9 cellular contexts compared by ENCODE assay signal in the genomic region with DNA sequence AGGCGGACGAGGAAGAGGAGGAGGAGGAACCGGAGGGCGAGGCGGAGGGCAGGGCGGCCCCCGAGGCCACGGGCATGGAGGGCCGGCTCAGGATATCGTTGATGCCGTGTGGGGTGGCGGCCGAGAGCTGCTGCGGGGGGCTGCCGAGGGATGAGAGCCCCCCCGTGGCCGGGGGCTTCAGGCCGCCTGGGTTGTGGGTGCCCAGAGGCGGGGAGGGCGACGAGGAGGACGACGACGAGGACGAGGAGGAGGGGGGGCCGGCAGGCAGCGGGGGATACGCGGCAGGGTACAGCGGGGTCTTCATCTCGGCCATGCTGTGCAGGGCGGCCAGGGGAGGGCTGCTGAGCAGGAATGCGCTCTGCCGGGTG. TPM values are rescaled to one million over a fixed set of nuclear protein-coding genes. Genes with fewer than 3 reads are reported as not detected.
DNase-seq lines count a peak whose midpoint lies in the region; ATAC-seq and TF ChIP-seq lines count a peak whose summit lies in the region.
"Had no signal": no experiment of that assay in that cellular context is flagged by ENCODE, and none has a peak within 500 bp of the region (broad histone marks: within the 10 kb centered on the region; RNA-seq: fewer than 3 reads in every experiment).

No MANE protein-coding gene starts in this region.

- H3K4me3 Mint-ChIP-seq in H9 (peak overlapping the region; percentile 72 to 83), WTC11 (peak overlapping the region; percentile 82)

- CTCF ChIA-PET in WTC11 (lab: Charles Lee): interaction anchor here (9.8 kb wide), 1 partner anchor 16 kb away, joined by 242 read pairs; no protein-coding TSS in a partner anchor

- H2BK120ac ChIP-seq in H9 (ENCODE audit: low read depth, low read length, poor library complexity, severe bottlenecking): no peak overlapping the region

- H3K4me1 Mint-ChIP-seq in H9 (peaks cover 52 to 69% of the 10 kb centered on the region in 2 experiments), WTC11 (peaks cover 69% of the 10 kb centered on the region)

- peak overlapping the region; percentile 47 for H3K4me2 ChIP-seq in H9 (ENCODE audit: insufficient read depth, insufficient read length, low read length)
- H3K4me2 ChIP-seq in skeletal muscle satellite cell (ENCODE audit: low read length): peak overlapping the region; percentile 98

- H4K20me1 ChIP-seq in H9 (ENCODE audit: control insufficient read depth, insufficient read depth, insufficient read length): peaks cover 3% of the 10 kb centered on the region

- H3K4me1 ChIP-seq in H9 (ENCODE audit: insufficient read depth, low read length) (no peaks in the 10 kb centered on the region; the same call in 1 of the 2 replicates), skeletal muscle satellite cell (ENCODE audit: control insufficient read depth, insufficient read depth, low read length) (peaks cover 25% of the 10 kb centered on the region)

- no CpG with 5 or more reads among the region's 34 CpGs for WGBS in H9 (ENCODE audit: extremely low coverage, insufficient read length, low lambda C conversion rate)

- H3K9me3 Mint-ChIP-seq in H9 (peaks cover 0 to 3% of the 10 kb centered on the region in 2 experiments; a peak in 1 of 5 replicates), WTC11 (no peaks in the 10 kb centered on the region)

- ATAC-seq in WTC11: no peak
- ATAC-seq in HG02798 (IDR thresholded peaks at IDR 0.05; ENCODE audit: poor library complexity, unreplicated experiment): no peak

- no peak overlapping the region for H4K91ac ChIP-seq in H9 (ENCODE audit: insufficient read length, low read depth, low read length)

- no peak overlapping the region; the same call in 1 of the 2 replicates for H3K14ac ChIP-seq in H9 (ENCODE audit: insufficient read depth, low read length)

- H3K79me1 ChIP-seq in H9 (ENCODE audit: insufficient read depth, low read depth, low read length, poor library complexity, severe bottlenecking): no peaks in the 10 kb centered on the region

- H2BK20ac ChIP-seq in H9 (ENCODE audit: low read depth, low read length, poor library complexity, severe bottlenecking): no peak overlapping the region

- peak; percentile 51 for DNase-seq in H9
- peak; percentile 15 for DNase-seq in WTC11 (ENCODE audit: low spot score)
- no peak for DNase-seq in iPS-NIHi7 (ENCODE audit: extremely low spot score)
- DNase-seq in activated CD4-positive, alpha-beta T cell treated with anti-CD3 and anti-CD28 coated beads, Interleukin-2, amount 50 U/mL, for 1 hour: no peak
- DNase-seq in DMS79 treated with DMSO at 0.1 percent for 48 hours (lab: John Stamatoyannopoulos, UW): no peak
- DNase-seq: stimulated activated CD8-positive, alpha-beta memory T cell treated with anti-CD3 and anti-CD28 coated beads, Interleukin-4, amount 100 ng/mL, for 48 hours had no signal

- peaks cover 98% of the 10 kb centered on the region for H3K27me3 Mint-ChIP-seq in H9 (ENCODE audit: low read depth)
- peaks cover 99% of the 10 kb centered on the region for H3K27me3 Mint-ChIP-seq in WTC11 (ENCODE audit: low read depth)

- H3K27ac Mint-ChIP-seq in H9 (no peak overlapping the region), WTC11 (no peak overlapping the region)

- no peak overlapping the region for H2AFZ ChIP-seq in H9 (ENCODE audit: low read length)

- no peaks in the 10 kb centered on the region for H3K79me2 ChIP-seq in H9 (ENCODE audit: insufficient read depth, low read length)

- no peaks in the 10 kb centered on the region for H3K36me3 ChIP-seq in skeletal muscle satellite cell (ENCODE audit: insufficient read depth, low read length)

- H2BK5ac ChIP-seq in H9 (ENCODE audit: insufficient read length, low read length): no peak overlapping the region

- H3K36me3 Mint-ChIP-seq in H9 (ENCODE audit: insufficient read depth in 1 of 3, low read depth in 3 of 3): no peaks in the 10 kb centered on the region; a peak in 1 of 7 replicates
- no peaks in the 10 kb centered on the region for H3K36me3 Mint-ChIP-seq in WTC11

- no peak overlapping the region for H2AK5ac ChIP-seq in H9 (ENCODE audit: insufficient read length, low read length)

- no peak for TF ChIP-seq CTCF in H9 (conservative IDR thresholded peaks at IDR 0.05)
- TF ChIP-seq CTCF in WTC11 (IDR thresholded peaks at IDR 0.05): no peak

- H3K4ac ChIP-seq in H9 (ENCODE audit: low read depth, low read length): no peak overlapping the region

- no peak overlapping the region for H3K27ac ChIP-seq in H9 (ENCODE audit: insufficient read length, low read depth, low read length)

- POLR2A ChIA-PET in WTC11 (lab: Charles Lee): no interaction called here

- H2BK15ac ChIP-seq in H9 (ENCODE audit: low read depth, low read length): no peak overlapping the region

- no peak overlapping the region for H3K18ac ChIP-seq in H9 (ENCODE audit: insufficient read length, low read depth, low read length)

- peak overlapping the region; percentile 24 for H3K4me3 ChIP-seq in iPS-11a (ENCODE audit: low read depth, low read length)
- peak overlapping the region; percentile 82 for H3K4me3 ChIP-seq in skeletal muscle satellite cell (ENCODE audit: low read length)

- no peak overlapping the region for H3T11ph ChIP-seq in H9 (ENCODE audit: low read length)

- no peak overlapping the region for H4K5ac ChIP-seq in H9 (ENCODE audit: insufficient read length, low read depth, low read length)

- H2BK12ac ChIP-seq in H9 (ENCODE audit: insufficient read length, low read depth, low read length): no peak overlapping the region

- H3K27me3 ChIP-seq in H9 (ENCODE audit: insufficient read depth, low read length): peaks cover 82% of the 10 kb centered on the region
- H3K27me3 ChIP-seq in skeletal muscle satellite cell (ENCODE audit: control insufficient read depth, insufficient read depth, low read length): peaks cover 32% of the 10 kb centered on the region

- no peak overlapping the region for H3K9ac ChIP-seq in H9 (ENCODE audit: extremely low read depth, insufficient read length, low read length)
- H3K9ac ChIP-seq in skeletal muscle satellite cell (ENCODE audit: low read depth, low read length): peak overlapping the region; percentile 74

- no peak overlapping the region for H4K8ac ChIP-seq in H9 (replicated peaks; ENCODE audit: insufficient read length, low read depth, low read length)

- H3K23ac ChIP-seq in H9 (ENCODE audit: insufficient read length, low read depth, low read length): no peak overlapping the region

- no peaks in the 10 kb centered on the region for H3K9me3 ChIP-seq in H9 (ENCODE audit: control insufficient read depth, low read depth, low read length)
- H3K9me3 ChIP-seq in skeletal muscle satellite cell (replicated peaks; ENCODE audit: low read length): no peaks in the 10 kb centered on the region

- no peak overlapping the region for H3K56ac ChIP-seq in H9 (ENCODE audit: insufficient read length, low read depth, low read length)

- H3K23me2 ChIP-seq in H9 (ENCODE audit: insufficient read length, low read depth, low read length, poor library complexity, severe bottlenecking): peaks cover 24% of the 10 kb centered on the region

TF ChIP-seq in WTC11, 78 proteins besides CTCF, POLR2A, EP300 and RAD21 (continues in another document):
- TF ChIP-seq ZBTB21 (CRISPR knock-in tag; IDR thresholded peaks at IDR 0.05; ENCODE audit: borderline replicate concordance): no peak
- TF ChIP-seq CREM (CRISPR knock-in tag; IDR thresholded peaks at IDR 0.05): no peak
- no peak for TF ChIP-seq ZNF232 (CRISPR knock-in tag; IDR thresholded peaks at IDR 0.05)
- TF ChIP-seq, protein P1, sequence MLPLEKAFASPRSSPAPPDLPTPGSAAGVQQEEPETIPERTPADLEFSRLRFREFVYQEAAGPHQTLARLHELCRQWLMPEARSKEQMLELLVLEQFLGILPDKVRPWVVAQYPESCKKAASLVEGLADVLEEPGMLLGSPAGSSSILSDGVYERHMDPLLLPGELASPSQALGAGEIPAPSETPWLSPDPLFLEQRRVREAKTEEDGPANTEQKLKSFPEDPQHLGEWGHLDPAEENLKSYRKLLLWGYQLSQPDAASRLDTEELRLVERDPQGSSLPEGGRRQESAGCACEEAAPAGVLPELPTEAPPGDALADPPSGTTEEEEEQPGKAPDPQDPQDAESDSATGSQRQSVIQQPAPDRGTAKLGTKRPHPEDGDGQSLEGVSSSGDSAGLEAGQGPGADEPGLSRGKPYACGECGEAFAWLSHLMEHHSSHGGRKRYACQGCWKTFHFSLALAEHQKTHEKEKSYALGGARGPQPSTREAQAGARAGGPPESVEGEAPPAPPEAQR (CRISPR knock-in tag; IDR thresholded peaks at IDR 0.05): no peak
- no peak for TF ChIP-seq HMGA2 (CRISPR knock-in tag; IDR thresholded peaks at IDR 0.05)
- no peak for TF ChIP-seq CREB1 (CRISPR knock-in tag; IDR thresholded peaks at IDR 0.05)
- TF ChIP-seq EMX1 (CRISPR knock-in tag; IDR thresholded peaks at IDR 0.05): no peak
- no peak for TF ChIP-seq TEAD4 (CRISPR knock-in tag; IDR thresholded peaks at IDR 0.05)
- TF ChIP-seq GABPB1 (CRISPR knock-in tag; IDR thresholded peaks at IDR 0.05): no peak
- TF ChIP-seq NFYB (CRISPR knock-in tag; conservative IDR thresholded peaks at IDR 0.05; ENCODE audit: low read depth): no peak
- TF ChIP-seq FOXJ3 (CRISPR knock-in tag; IDR thresholded peaks at IDR 0.05; ENCODE audit: borderline replicate concordance): no peak
- no peak for TF ChIP-seq ZNF317 (CRISPR knock-in tag; IDR thresholded peaks at IDR 0.05; ENCODE audit: borderline replicate concordance, low read depth)
- TF ChIP-seq, protein P2, sequence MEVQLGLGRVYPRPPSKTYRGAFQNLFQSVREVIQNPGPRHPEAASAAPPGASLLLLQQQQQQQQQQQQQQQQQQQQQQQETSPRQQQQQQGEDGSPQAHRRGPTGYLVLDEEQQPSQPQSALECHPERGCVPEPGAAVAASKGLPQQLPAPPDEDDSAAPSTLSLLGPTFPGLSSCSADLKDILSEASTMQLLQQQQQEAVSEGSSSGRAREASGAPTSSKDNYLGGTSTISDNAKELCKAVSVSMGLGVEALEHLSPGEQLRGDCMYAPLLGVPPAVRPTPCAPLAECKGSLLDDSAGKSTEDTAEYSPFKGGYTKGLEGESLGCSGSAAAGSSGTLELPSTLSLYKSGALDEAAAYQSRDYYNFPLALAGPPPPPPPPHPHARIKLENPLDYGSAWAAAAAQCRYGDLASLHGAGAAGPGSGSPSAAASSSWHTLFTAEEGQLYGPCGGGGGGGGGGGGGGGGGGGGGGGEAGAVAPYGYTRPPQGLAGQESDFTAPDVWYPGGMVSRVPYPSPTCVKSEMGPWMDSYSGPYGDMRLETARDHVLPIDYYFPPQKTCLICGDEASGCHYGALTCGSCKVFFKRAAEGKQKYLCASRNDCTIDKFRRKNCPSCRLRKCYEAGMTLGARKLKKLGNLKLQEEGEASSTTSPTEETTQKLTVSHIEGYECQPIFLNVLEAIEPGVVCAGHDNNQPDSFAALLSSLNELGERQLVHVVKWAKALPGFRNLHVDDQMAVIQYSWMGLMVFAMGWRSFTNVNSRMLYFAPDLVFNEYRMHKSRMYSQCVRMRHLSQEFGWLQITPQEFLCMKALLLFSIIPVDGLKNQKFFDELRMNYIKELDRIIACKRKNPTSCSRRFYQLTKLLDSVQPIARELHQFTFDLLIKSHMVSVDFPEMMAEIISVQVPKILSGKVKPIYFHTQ (CRISPR knock-in tag; IDR thresholded peaks at IDR 0.05): no peak

RNA-seq across cellular contexts. Expression of a gene that starts 1.3 kb away (rescaled TPM):
- total RNA-seq in H9 (2021) (0.09 TPM in 1 of 2 replicates, not detected in the other), WTC11 (2021) (0.09 to 0.14 TPM (median 0.09 TPM) in 3 replicates)
- 0.22 TPM in 1 of 2 replicates, not detected in the other for total RNA-seq in skeletal muscle satellite cell (2012; rRNA removed)

Comparison
In these comparisons a context has a peak if more than half of its experiments do, and no peak if none do; other contexts are left out.
1. DNase-seq: peak in H9 (single experiment) and WTC11 (single experiment); none in iPS-NIHi7 (single experiment), activated CD4-positive, alpha-beta T cell treated with anti-CD3 and anti-CD28 coated beads, Interleukin-2, amount 50 U/mL, for 1 hour (single experiment) and DMS79 treated with DMSO at 0.1 percent for 48 hours (single experiment).